Comparison of ENCODE assay signal across 17 cellular contexts in genomic region chrX:150846130-150846529, GRCh38. TPM values are rescaled to one million over a fixed set of nuclear protein-coding genes. Genes with fewer than 3 reads are reported as not detected.
A peak's percentile ranks its signal among the peaks of the same experiment; 100 is the strongest.
DNase-seq lines count a peak whose midpoint lies in the region; ATAC-seq, FAIRE-seq and TF ChIP-seq lines count a peak whose summit lies in the region.
"Had no signal": no experiment of that assay in that cellular context is flagged by ENCODE, and none has a peak within 500 bp of the region (broad histone marks: within the 10 kb centered on the region; RNA-seq: fewer than 3 reads in every experiment).

No MANE protein-coding gene starts in this region.

- no peaks in the 10 kb centered on the region for H4K20me1 ChIP-seq in HepG2 (ENCODE audit: insufficient read depth, low read length)

- DNase-seq in HepG2 (ENCODE audit: low spot score) (no peak), left lobe of liver (ENCODE audit: low spot score) (peak; percentile 77), gastrocnemius medialis (no peak)
- DNase-seq: 8988T; C1 segment of cervical spinal cord; Calu3; CD4-positive, alpha-beta memory T cell; COR-L47; DMS79 treated with DMSO at 0.1 percent for 48 hours; GF-D8; H9 had no signal

- H3K27ac ChIP-seq in liver (ENCODE audit: low read depth in 1 of 2, low read length in 2 of 2): peak overlapping the region; percentile 78 to 94
- H3K27ac ChIP-seq in HepG2 (ENCODE audit: extremely low read length, insufficient read depth, low read length): no peak overlapping the region
- H3K27ac ChIP-seq in gastrocnemius medialis: peak overlapping the region; percentile 77 to 84 (median 80)

- no peaks in the 10 kb centered on the region for H3K79me2 ChIP-seq in HepG2 (ENCODE audit: insufficient read depth, low read length)

- ATAC-seq in HepG2: no peak
- ATAC-seq in left lobe of liver: peak; percentile 43
- no peak for ATAC-seq in gastrocnemius medialis
- no peak for ATAC-seq in GM18870 (IDR thresholded peaks at IDR 0.05; ENCODE audit: unreplicated experiment)
- no peak for ATAC-seq in GM21526 (IDR thresholded peaks at IDR 0.05; ENCODE audit: low FRiP score, unreplicated experiment)
- ATAC-seq: GM23338, HCT116 had no signal

- CTCF ChIA-PET in HepG2 (lab: Yijun Ruan, JAX; ENCODE audit: low intra/inter-chr PET ratio, low total read pairs): no interaction called here

- TF ChIP-seq POLR2A in HepG2 (IDR thresholded peaks at IDR 0.05; ENCODE audit: insufficient read depth in 1 of 2, low read depth in 2 of 2, low read length in 2 of 2): no peak
- TF ChIP-seq POLR2A in gastrocnemius medialis (IDR thresholded peaks at IDR 0.05): no peak

- TF ChIP-seq CTCF in liver (IDR thresholded peaks at IDR 0.05; ENCODE audit: low read depth, low read length, missing input control) (no peak), HepG2 (CRISPR knock-in tag; IDR thresholded peaks at IDR 0.05) (no peak), gastrocnemius medialis (IDR thresholded peaks at IDR 0.05 in 4 of 5, conservative IDR thresholded peaks at IDR 0.05 in 1 of 5) (no peak)

- H3K36me3 ChIP-seq in liver (ENCODE audit: control insufficient read depth in 4 of 4, insufficient read depth in 3 of 4, low read depth in 1 of 4, low read length in 3 of 4) (no peaks in the 10 kb centered on the region), HepG2 (replicated peaks in 1 of 2; ENCODE audit: control insufficient read depth in 1 of 2, insufficient read depth in 2 of 2, low read length in 2 of 2) (no peaks in the 10 kb centered on the region), gastrocnemius medialis (no peaks in the 10 kb centered on the region)

- in situ Hi-C loops in HepG2 (cut with HindIII; ENCODE audit: extremely low pct_ligation_motif_present, low pct_unique_long_range_greater_than_20kb): no loop called here
- in situ Hi-C loops in gastrocnemius medialis (cut with MboI; ENCODE audit: low sequenced_read_pairs in 4 of 4): no loop called here

- BruUV-seq in HepG2 (replicated peaks; lab: Mats Ljungman, UMichigan): no TSS peak

- FAIRE-seq in HepG2 (lab: Jason Lieb, UNC): no peak
- FAIRE-seq: GM12892 had no signal

- intact Hi-C loops in HepG2 (cut with micrococcal nuclease; ENCODE audit: unreplicated experiment): no loop called here
- intact Hi-C loops in gastrocnemius medialis (cut with DNase I; ENCODE audit: low total_unique reads): loop anchor here (2.0 kb wide), 1 partner anchor 53 kb away; the partner anchor contains the start of gene CD99L2

- TF ChIP-seq RAD21 in liver (IDR thresholded peaks at IDR 0.05) (no peak), HepG2 (CRISPR knock-in tag; IDR thresholded peaks at IDR 0.05) (no peak)

- TF ChIP-seq EP300 in HepG2 (IDR thresholded peaks at IDR 0.05; ENCODE audit: low read depth in 2 of 2, low read length in 2 of 2) (no peak), HepG2 (CRISPR knock-in tag; IDR thresholded peaks at IDR 0.05; ENCODE audit: borderline replicate concordance) (no peak)

- H3K9ac ChIP-seq in liver (ENCODE audit: low read depth in 1 of 2, low read length in 2 of 2): no peak overlapping the region
- no peak overlapping the region for H3K9ac ChIP-seq in HepG2 (ENCODE audit: insufficient read depth, low read depth, low read length)

- H3K27me3 ChIP-seq in liver (ENCODE audit: control insufficient read depth in 4 of 4, insufficient read depth in 4 of 4, low read length in 3 of 4) (no peaks in the 10 kb centered on the region), HepG2 (ENCODE audit: control insufficient read depth in 1 of 2, insufficient read depth in 2 of 2, low read length in 2 of 2) (no peaks in the 10 kb centered on the region), gastrocnemius medialis (no peaks in the 10 kb centered on the region)

- WGBS in liver: 39% methylated on average over 5 of the region's 5 CpGs
- WGBS in HepG2 (ENCODE audit: low lambda C conversion rate): 100% methylated on average over 3 of the region's 5 CpGs

- H3K4me3 ChIP-seq in liver (ENCODE audit: low read depth in 1 of 3, low read length in 3 of 3): no peak overlapping the region
- no peak overlapping the region for H3K4me3 ChIP-seq in HepG2 (replicated peaks in 1 of 3; ENCODE audit: insufficient read depth in 1 of 3, low read depth in 2 of 3, low read length in 3 of 3)
- H3K4me3 ChIP-seq in gastrocnemius medialis: no peak overlapping the region
- H3K4me3 ChIP-seq: GM23338 had no signal

- H3K9me3 ChIP-seq in liver (ENCODE audit: control insufficient read depth in 4 of 4, low read length in 3 of 4) (no peaks in the 10 kb centered on the region), HepG2 (ENCODE audit: low read length) (no peaks in the 10 kb centered on the region), gastrocnemius medialis (no peaks in the 10 kb centered on the region)

- H3K4me1 ChIP-seq in liver (ENCODE audit: control insufficient read depth in 4 of 4, insufficient read depth in 4 of 4, low read length in 3 of 4): peaks cover 3 to 25% (median 21%) of the 10 kb centered on the region in 4 donors
- H3K4me1 ChIP-seq in HepG2 (ENCODE audit: insufficient read depth, low read length): peaks cover 15% of the 10 kb centered on the region
- peaks cover 34 to 57% of the 10 kb centered on the region in 2 donors for H3K4me1 ChIP-seq in gastrocnemius medialis

- H2AFZ ChIP-seq in HepG2 (ENCODE audit: low read length): no peak overlapping the region
- H2AFZ ChIP-seq: GM23338 had no signal

- POLR2A ChIA-PET in HepG2 (lab: Yijun Ruan, JAX): no interaction called here

- no peak overlapping the region for H3K4me2 ChIP-seq in HepG2 (ENCODE audit: low read depth, low read length)
- H3K4me2 ChIP-seq: GM23338 had no signal

TF ChIP-seq in liver, 16 proteins besides CTCF, POLR2A, EP300 and RAD21 (continues in another document):
- TF ChIP-seq EGR1 (IDR thresholded peaks at IDR 0.05; ENCODE audit: low read depth in 2 of 2) (no peak), HNF4A (conservative IDR thresholded peaks at IDR 0.05) (peak; percentile 68 to 72), SP1 (IDR thresholded peaks at IDR 0.05) (peak; percentile 53), FOXA2 (IDR thresholded peaks at IDR 0.05) (no peak), RXRA (IDR thresholded peaks at IDR 0.05) (peak; percentile 74 to 77), TAF1 (conservative IDR thresholded peaks at IDR 0.05) (no peak), NR2F2 (IDR thresholded peaks at IDR 0.05) (peak; percentile 12), FOXA1 (IDR thresholded peaks at IDR 0.05) (no peak), HNF4G (IDR thresholded peaks at IDR 0.05) (no peak)

RNA-seq across cellular contexts. Expression of gene CD99L2, which starts 52.3 kb away (rescaled TPM):
- total RNA-seq in liver (10 to 100 TPM in 1 of 2 donors, 1 to 10 TPM in 1; 9.7 to 39.8 TPM), HepG2 (2016; rRNA removed; fragmentation: Illumina TruSeq; extraction: Trizol) (2.8 and 7.6 TPM in 2 replicates), left lobe of liver (36.7 TPM), gastrocnemius medialis (100 to 1,000 TPM; 202 to 289 (median 251) TPM)
- polyA plus RNA-seq in liver (10 to 100 TPM in 1 of 2 donors, 1 to 10 TPM in 1; 9.7 to 37.9 TPM), HepG2 (2011; rRNA removed) (6.9 and 8.6 TPM in 2 replicates)
- 2.1 and 2.4 TPM in 2 replicates for total RNA-seq in HepG2 (2016; cell fraction: cytosol; rRNA removed; fragmentation: Illumina TruSeq; extraction: Trizol; ENCODE audit: low read depth)
- total RNA-seq in HepG2 (2016; cell fraction: insoluble cytoplasmic fraction; rRNA removed; fragmentation: Illumina TruSeq; extraction: Trizol): 2.9 and 7.7 TPM in 2 replicates
- total RNA-seq in HepG2 (2016; cell fraction: membrane; rRNA removed; fragmentation: Illumina TruSeq; extraction: Trizol): 2.6 and 2.7 TPM in 2 replicates
- 5.6 and 8.7 TPM in 2 replicates for total RNA-seq in HepG2 (2016; cell fraction: nucleus; rRNA removed; fragmentation: Illumina TruSeq; extraction: Trizol)
- 7.3 and 9.3 TPM in 2 replicates for polyA plus RNA-seq in HepG2 (2011; cell fraction: cytosol; rRNA removed)
- polyA plus RNA-seq in HepG2 (2011; cell fraction: nucleus; rRNA removed): 6.2 and 6.5 TPM in 2 replicates
- 5.7 and 8.9 TPM in 2 replicates for polyA plus RNA-seq in HepG2 (2012)
- 0.74 and 0.75 TPM in 2 replicates for polyA plus RNA-seq in HepG2 (2016; cell fraction: cytosol; fragmentation: Illumina TruSeq; extraction: Trizol; ENCODE audit: low read depth)
- polyA plus RNA-seq in HepG2 (2016; cell fraction: insoluble cytoplasmic fraction; fragmentation: Illumina TruSeq; extraction: Trizol; ENCODE audit: low read depth): 2.9 and 3.3 TPM in 2 replicates
- polyA plus RNA-seq in HepG2 (2016; cell fraction: membrane; fragmentation: Illumina TruSeq; extraction: Trizol; ENCODE audit: low read depth): 1.7 and 1.9 TPM in 2 replicates
- 8.1 and 8.4 TPM in 2 replicates for polyA plus RNA-seq in HepG2 (2016; cell fraction: nucleus; fragmentation: Illumina TruSeq; extraction: Trizol; ENCODE audit: insufficient read depth, low read depth)
- 11.3 and 23.7 TPM in 2 replicates for polyA minus RNA-seq in HepG2 (2011; rRNA and poly(A)+ RNA removed; ENCODE audit: low replicate concordance)
- polyA minus RNA-seq in HepG2 (2011; cell fraction: cytosol; rRNA and poly(A)+ RNA removed): 3.5 and 4.6 TPM in 2 replicates
- 2.8 and 3.7 TPM in 2 replicates for polyA minus RNA-seq in HepG2 (2011; cell fraction: nucleus; rRNA and poly(A)+ RNA removed)
